1 cellular context compared by ENCODE assay signal in the genomic region with DNA sequence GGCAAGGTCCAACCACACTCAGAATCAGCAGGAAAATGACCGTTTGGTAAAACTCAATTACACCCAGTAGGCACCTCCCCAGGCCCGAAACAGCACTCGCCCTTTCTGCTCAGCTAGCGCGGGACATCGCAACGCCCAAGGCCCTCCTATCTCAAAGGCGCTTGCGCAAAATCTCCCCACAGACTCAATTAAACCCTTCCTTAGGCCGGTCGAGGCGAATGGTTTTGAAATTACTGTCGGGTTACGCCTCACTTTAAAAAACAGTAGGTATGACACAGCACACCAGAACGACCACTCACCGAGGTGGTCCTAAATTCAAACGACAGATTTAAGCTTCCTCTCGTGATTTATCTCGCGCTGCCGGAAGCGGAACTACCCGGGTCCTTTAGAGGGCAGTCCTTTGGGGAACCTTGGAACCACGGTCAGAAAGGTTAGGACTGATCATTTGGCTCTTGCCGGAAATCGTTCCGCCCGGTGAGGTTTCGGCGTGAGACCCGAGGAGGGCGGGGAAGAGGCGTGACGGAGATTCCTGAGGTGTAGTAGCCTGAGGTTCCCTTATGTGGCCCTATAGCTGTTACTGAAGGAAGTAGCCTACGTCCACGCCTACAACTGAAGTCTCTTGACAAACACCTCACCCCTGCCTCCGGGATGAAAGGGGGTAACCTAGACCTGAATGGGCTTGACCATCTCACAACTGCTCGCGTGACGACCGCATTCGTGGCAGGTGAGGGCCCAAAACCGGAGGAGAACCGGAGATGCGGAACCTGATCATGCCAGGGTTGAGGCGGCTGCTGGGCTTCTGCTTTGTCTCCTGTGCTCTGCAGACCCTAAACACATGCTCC.
TF ChIP-seq lines count a peak whose summit lies in the region.

A gene with protein sequence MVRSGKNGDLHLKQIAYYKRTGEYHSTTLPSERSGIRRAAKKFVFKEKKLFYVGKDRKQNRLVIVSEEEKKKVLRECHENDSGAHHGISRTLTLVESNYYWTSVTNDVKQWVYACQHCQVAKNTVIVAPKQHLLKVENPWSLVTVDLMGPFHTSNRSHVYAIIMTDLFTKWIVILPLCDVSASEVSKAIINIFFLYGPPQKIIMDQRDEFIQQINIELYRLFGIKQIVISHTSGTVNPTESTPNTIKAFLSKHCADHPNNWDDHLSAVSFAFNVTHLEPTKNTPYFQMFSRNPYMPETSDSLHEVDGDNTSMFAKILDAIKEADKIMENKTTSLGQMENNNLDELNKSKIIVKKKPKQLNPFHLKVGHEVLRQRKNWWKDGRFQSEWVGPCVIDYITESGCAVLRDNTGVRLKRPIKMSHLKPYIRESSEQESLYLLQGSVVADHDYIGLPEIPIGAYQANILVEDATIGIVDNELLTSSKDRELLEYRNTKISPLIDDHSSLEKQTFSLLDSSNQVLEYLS (minus strand): TSS at position 374 of the 842 bp plus-strand sequence. CDS start 11,431 bp downstream, outside the sequence.
Gene PPIP5K2 (plus strand): TSS at position 537 of the 842 bp plus-strand sequence. CDS start 9,289 bp downstream, outside the sequence.

TF ChIP-seq in HepG2, 621 proteins besides CTCF, POLR2A, EP300 and RAD21 (continued from another document and continues in another):
- TF ChIP-seq NR0B2 (CRISPR knock-in tag; IDR thresholded peaks at IDR 0.05) = 0 out of 2 replicates have a peak, but pooled peaks have one; percentile 48
- TF ChIP-seq, protein P1, sequence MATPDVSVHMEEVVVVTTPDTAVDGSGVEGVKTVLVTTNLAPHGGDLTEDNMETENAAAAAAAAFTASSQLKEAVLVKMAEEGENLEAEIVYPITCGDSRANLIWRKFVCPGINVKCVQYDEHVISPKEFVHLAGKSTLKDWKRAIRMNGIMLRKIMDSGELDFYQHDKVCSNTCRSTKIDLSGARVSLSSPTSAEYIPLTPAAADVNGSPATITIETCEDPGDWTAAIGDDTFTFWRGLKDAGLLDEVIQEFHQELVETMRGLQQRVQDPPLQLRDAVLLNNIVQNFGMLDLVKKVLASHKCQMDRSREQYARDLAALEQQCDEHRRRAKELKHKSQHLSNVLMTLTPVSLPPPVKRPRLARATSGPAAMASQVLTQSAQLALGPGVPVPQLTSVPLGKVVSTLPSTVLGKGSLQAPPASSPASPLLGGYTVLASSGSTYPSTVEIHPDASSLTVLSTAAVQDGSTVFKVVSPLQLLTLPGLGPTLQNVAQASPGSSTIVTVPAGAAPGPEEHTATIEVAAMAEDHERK (CRISPR knock-in tag; IDR thresholded peaks at IDR 0.05; ENCODE audit: low read depth) = no peak; the same call in 1 of the 2 replicates
- peak; percentile 76; the same call in 1 of the 2 replicates for TF ChIP-seq REL (CRISPR knock-in tag; conservative IDR thresholded peaks at IDR 0.05)
- TF ChIP-seq ZNF337 (CRISPR knock-in tag; IDR thresholded peaks at IDR 0.05; ENCODE audit: borderline replicate concordance, low read depth) = no peak
- TF ChIP-seq ZNF549 (CRISPR knock-in tag; IDR thresholded peaks at IDR 0.05) = peak; percentile 67; the same call in 1 of the 2 replicates
- TF ChIP-seq ZBTB10 (CRISPR knock-in tag; IDR thresholded peaks at IDR 0.05; ENCODE audit: borderline replicate concordance) = no peak
- TF ChIP-seq ZNF770 (CRISPR knock-in tag; IDR thresholded peaks at IDR 0.05) = peak; percentile 50; the same call in 1 of the 2 replicates
- TF ChIP-seq SMAD3 (CRISPR knock-in tag; IDR thresholded peaks at IDR 0.05) = peak; percentile 93
- peak; percentile 74; the same call in 1 of the 2 replicates for TF ChIP-seq ZNF275 (CRISPR knock-in tag; IDR thresholded peaks at IDR 0.05; ENCODE audit: borderline replicate concordance)
- TF ChIP-seq IRF9 (CRISPR knock-in tag; IDR thresholded peaks at IDR 0.05; ENCODE audit: borderline replicate concordance) = peak; percentile 60; the same call in 1 of the 2 replicates
- TF ChIP-seq HOXA3 (CRISPR knock-in tag; IDR thresholded peaks at IDR 0.05) = peak; percentile 75
- peak; percentile 94 for TF ChIP-seq MIXL1 (CRISPR knock-in tag; IDR thresholded peaks at IDR 0.05)
- TF ChIP-seq IRX3 (CRISPR knock-in tag; IDR thresholded peaks at IDR 0.05; ENCODE audit: borderline replicate concordance, low read depth) = peak; percentile 80; the same call in 1 of the 2 replicates
- TF ChIP-seq, protein P2, sequence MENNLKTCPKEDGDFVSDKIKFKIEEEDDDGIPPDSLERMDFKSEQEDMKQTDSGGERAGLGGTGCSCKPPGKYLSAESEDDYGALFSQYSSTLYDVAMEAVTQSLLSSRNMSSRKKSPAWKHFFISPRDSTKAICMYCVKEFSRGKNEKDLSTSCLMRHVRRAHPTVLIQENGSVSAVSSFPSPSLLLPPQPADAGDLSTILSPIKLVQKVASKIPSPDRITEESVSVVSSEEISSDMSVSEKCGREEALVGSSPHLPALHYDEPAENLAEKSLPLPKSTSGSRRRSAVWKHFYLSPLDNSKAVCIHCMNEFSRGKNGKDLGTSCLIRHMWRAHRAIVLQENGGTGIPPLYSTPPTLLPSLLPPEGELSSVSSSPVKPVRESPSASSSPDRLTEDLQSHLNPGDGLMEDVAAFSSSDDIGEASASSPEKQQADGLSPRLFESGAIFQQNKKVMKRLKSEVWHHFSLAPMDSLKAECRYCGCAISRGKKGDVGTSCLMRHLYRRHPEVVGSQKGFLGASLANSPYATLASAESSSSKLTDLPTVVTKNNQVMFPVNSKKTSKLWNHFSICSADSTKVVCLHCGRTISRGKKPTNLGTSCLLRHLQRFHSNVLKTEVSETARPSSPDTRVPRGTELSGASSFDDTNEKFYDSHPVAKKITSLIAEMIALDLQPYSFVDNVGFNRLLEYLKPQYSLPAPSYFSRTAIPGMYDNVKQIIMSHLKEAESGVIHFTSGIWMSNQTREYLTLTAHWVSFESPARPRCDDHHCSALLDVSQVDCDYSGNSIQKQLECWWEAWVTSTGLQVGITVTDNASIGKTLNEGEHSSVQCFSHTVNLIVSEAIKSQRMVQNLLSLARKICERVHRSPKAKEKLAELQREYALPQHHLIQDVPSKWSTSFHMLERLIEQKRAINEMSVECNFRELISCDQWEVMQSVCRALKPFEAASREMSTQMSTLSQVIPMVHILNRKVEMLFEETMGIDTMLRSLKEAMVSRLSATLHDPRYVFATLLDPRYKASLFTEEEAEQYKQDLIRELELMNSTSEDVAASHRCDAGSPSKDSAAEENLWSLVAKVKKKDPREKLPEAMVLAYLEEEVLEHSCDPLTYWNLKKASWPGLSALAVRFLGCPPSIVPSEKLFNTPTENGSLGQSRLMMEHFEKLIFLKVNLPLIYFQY (CRISPR knock-in tag; IDR thresholded peaks at IDR 0.05; ENCODE audit: borderline replicate concordance) = peak; percentile 63; the same call in 1 of the 2 replicates
- TF ChIP-seq AFF4 (CRISPR knock-in tag; IDR thresholded peaks at IDR 0.05) = 0 out of 2 replicates have a peak, but pooled peaks have one; percentile 65
- peak; percentile 77 for TF ChIP-seq MED1 (CRISPR knock-in tag; IDR thresholded peaks at IDR 0.05)
- no peak for TF ChIP-seq TCF12 (IDR thresholded peaks at IDR 0.05)
- no peak for TF ChIP-seq TCF12 (CRISPR knock-in tag; IDR thresholded peaks at IDR 0.05)
- no peak for TF ChIP-seq TCF7 (IDR thresholded peaks at IDR 0.05; ENCODE audit: low read depth)
- TF ChIP-seq ZMYM3 (CRISPR knock-in tag; IDR thresholded peaks at IDR 0.05) = no peak
- no peak for TF ChIP-seq ZNF570 (CRISPR knock-in tag; IDR thresholded peaks at IDR 0.05; ENCODE audit: borderline replicate concordance)
- TF ChIP-seq HNRNPH1 (optimal IDR thresholded peaks at IDR 0.05; ENCODE audit: low read depth, low read length) = no peak
- peak; percentile 93 for TF ChIP-seq POLR2G (IDR thresholded peaks at IDR 0.05; ENCODE audit: low read depth, low read length)
- no peak for TF ChIP-seq SYNCRIP (IDR thresholded peaks at IDR 0.05; ENCODE audit: insufficient read depth, low read depth, low read length)
- TF ChIP-seq ZSCAN12 (CRISPR knock-in tag; IDR thresholded peaks at IDR 0.05) = no peak; the same call in 1 of the 2 replicates
- no peak for TF ChIP-seq ZNF138 (CRISPR knock-in tag; IDR thresholded peaks at IDR 0.05; ENCODE audit: low read depth)
- TF ChIP-seq GZF1 (CRISPR knock-in tag; IDR thresholded peaks at IDR 0.05) = no peak
- TF ChIP-seq ZNF83 (CRISPR knock-in tag; IDR thresholded peaks at IDR 0.05; ENCODE audit: borderline replicate concordance) = no peak; the same call in 1 of the 2 replicates
- peak; percentile 70; the same call in 1 of the 2 replicates for TF ChIP-seq NAIF1 (CRISPR knock-in tag; IDR thresholded peaks at IDR 0.05; ENCODE audit: borderline replicate concordance)
- TF ChIP-seq ZBTB21 (CRISPR knock-in tag; IDR thresholded peaks at IDR 0.05) = no peak
- no peak for TF ChIP-seq ZNF180 (CRISPR knock-in tag; IDR thresholded peaks at IDR 0.05; ENCODE audit: borderline replicate concordance, low read depth)
- TF ChIP-seq FOSL1 (CRISPR knock-in tag; IDR thresholded peaks at IDR 0.05; ENCODE audit: borderline replicate concordance) = 0 out of 2 replicates have a peak, but pooled peaks have one; percentile 16
